ENCODE assay signal across 8 cellular contexts in genomic region chr4:140151700-140152014, GRCh38. TPM values are rescaled to one million over a fixed set of nuclear protein-coding genes. Genes with fewer than 3 reads are reported as not detected.
A peak's percentile ranks its signal among the peaks of the same experiment; 100 is the strongest.
DNase-seq lines count a peak whose midpoint lies in the region; ATAC-seq, FAIRE-seq and TF ChIP-seq lines count a peak whose summit lies in the region.

No MANE protein-coding gene starts in this region.

- no peaks in the 10 kb centered on the region for H3K9me3 ChIP-seq in neutrophil

- no peak for ATAC-seq in GM18907 (IDR thresholded peaks at IDR 0.05; ENCODE audit: unreplicated experiment)

- peaks cover 24% of the 10 kb centered on the region for H3K27me3 Mint-ChIP-seq in activated naive CD8-positive, alpha-beta T cell treated with anti-CD3 and anti-CD28 coated beads for 36 hours
- peaks cover 25% of the 10 kb centered on the region for H3K27me3 Mint-ChIP-seq in glutamatergic neuron (ENCODE audit: unreplicated experiment)

- peak overlapping the region; percentile 92 for H3K4me3 ChIP-seq in neutrophil (ENCODE audit: low read depth in 1 of 2, low read length in 1 of 2)

- peak overlapping the region; percentile 88 for H3K4me3 Mint-ChIP-seq in activated naive CD8-positive, alpha-beta T cell treated with anti-CD3 and anti-CD28 coated beads for 36 hours
- H3K4me3 Mint-ChIP-seq in glutamatergic neuron (ENCODE audit: unreplicated experiment) = peak overlapping the region; percentile 87

- FAIRE-seq in RCC 7860 (lab: Jason Lieb, UNC) (no peak), urothelium cell line (lab: Jason Lieb, UNC) (no peak)

- H3K36me3 ChIP-seq in neutrophil = no peaks in the 10 kb centered on the region

- peak overlapping the region; percentile 87 for H3K27ac Mint-ChIP-seq in activated naive CD8-positive, alpha-beta T cell treated with anti-CD3 and anti-CD28 coated beads for 36 hours
- peak overlapping the region; percentile 96 for H3K27ac Mint-ChIP-seq in glutamatergic neuron (ENCODE audit: unreplicated experiment)

- no peaks in the 10 kb centered on the region for H3K36me3 Mint-ChIP-seq in activated naive CD8-positive, alpha-beta T cell treated with anti-CD3 and anti-CD28 coated beads for 36 hours
- no peaks in the 10 kb centered on the region for H3K36me3 Mint-ChIP-seq in glutamatergic neuron (ENCODE audit: unreplicated experiment)

- peak overlapping the region; percentile 100 for H3K27ac ChIP-seq in neutrophil

- no peaks in the 10 kb centered on the region for H3K27me3 ChIP-seq in neutrophil

- DNase-seq in DMS 273 treated with DMSO at 0.1 percent for 48 hours (lab: John Stamatoyannopoulos, UW) (peak; percentile 79), M059J (ENCODE audit: low read depth) (peak; percentile 89), RCC 7860 (ENCODE audit: low spot score) (peak; percentile 31), glutamatergic neuron (peak; percentile 78), urothelium cell line (ENCODE audit: low spot score) (peak; percentile 77)
- peak; percentile 68 for DNase-seq in activated naive CD8-positive, alpha-beta T cell treated with anti-CD3 and anti-CD28 coated beads for 36 hours

- peaks cover 38 to 44% of the 10 kb centered on the region in 2 experiments for H3K4me1 ChIP-seq in neutrophil (ENCODE audit: control insufficient read depth in 1 of 2, insufficient read depth in 1 of 2, low read depth in 1 of 2, low read length in 1 of 2)

- peaks cover 38% of the 10 kb centered on the region for H3K4me1 Mint-ChIP-seq in activated naive CD8-positive, alpha-beta T cell treated with anti-CD3 and anti-CD28 coated beads for 36 hours
- H3K4me1 Mint-ChIP-seq in glutamatergic neuron (ENCODE audit: low read depth, unreplicated experiment) = peaks cover 25% of the 10 kb centered on the region

- H3K9me3 Mint-ChIP-seq in activated naive CD8-positive, alpha-beta T cell treated with anti-CD3 and anti-CD28 coated beads for 36 hours = no peaks in the 10 kb centered on the region
- peaks cover 21% of the 10 kb centered on the region for H3K9me3 Mint-ChIP-seq in glutamatergic neuron (ENCODE audit: unreplicated experiment)

- TF ChIP-seq CTCF in glutamatergic neuron (IDR thresholded peaks at IDR 0.05; ENCODE audit: partially characterized antibody, unreplicated experiment) (no peak), neutrophil (IDR thresholded peaks at IDR 0.05) (no peak)

RNA-seq across cellular contexts. Expression of gene MAML3, which starts 2.3 kb away (rescaled TPM):
- 1.6 and 2.3 TPM in 2 replicates for total RNA-seq in M059J (2014; rRNA removed; shearing (Covaris generic))
- total RNA-seq in activated naive CD8-positive, alpha-beta T cell treated with anti-CD3 and anti-CD28 coated beads for 36 hours = 1 to 10 TPM; 2.1 to 2.3 TPM
- total RNA-seq in glutamatergic neuron (ENCODE audit: unreplicated experiment) = 59.4 TPM

Comparison
In these comparisons a context has a peak if more than half of its experiments do, and no peak if none do; other contexts are left out.
1. DNase-seq: peak in every context shown above with its lines; median percentile 89 in M059J; 79 in DMS 273 treated with DMSO at 0.1 percent for 48 hours; 78 in glutamatergic neuron; 77 in urothelium cell line; 68 in activated naive CD8-positive, alpha-beta T cell treated with anti-CD3 and anti-CD28 coated beads for 36 hours; 31 in RCC 7860.
2. RNA of gene MAML3, which starts 2.3 kb away (total RNA-seq): 59.4 TPM in glutamatergic neuron (single experiment); 2.1 to 2.3 TPM in activated naive CD8-positive, alpha-beta T cell treated with anti-CD3 and anti-CD28 coated beads for 36 hours and 1.6 to 2.3 TPM in M059J; every median in the first group is over 10 times any median in the second.